11 cellular contexts compared by ENCODE assay signal in the genomic region with DNA sequence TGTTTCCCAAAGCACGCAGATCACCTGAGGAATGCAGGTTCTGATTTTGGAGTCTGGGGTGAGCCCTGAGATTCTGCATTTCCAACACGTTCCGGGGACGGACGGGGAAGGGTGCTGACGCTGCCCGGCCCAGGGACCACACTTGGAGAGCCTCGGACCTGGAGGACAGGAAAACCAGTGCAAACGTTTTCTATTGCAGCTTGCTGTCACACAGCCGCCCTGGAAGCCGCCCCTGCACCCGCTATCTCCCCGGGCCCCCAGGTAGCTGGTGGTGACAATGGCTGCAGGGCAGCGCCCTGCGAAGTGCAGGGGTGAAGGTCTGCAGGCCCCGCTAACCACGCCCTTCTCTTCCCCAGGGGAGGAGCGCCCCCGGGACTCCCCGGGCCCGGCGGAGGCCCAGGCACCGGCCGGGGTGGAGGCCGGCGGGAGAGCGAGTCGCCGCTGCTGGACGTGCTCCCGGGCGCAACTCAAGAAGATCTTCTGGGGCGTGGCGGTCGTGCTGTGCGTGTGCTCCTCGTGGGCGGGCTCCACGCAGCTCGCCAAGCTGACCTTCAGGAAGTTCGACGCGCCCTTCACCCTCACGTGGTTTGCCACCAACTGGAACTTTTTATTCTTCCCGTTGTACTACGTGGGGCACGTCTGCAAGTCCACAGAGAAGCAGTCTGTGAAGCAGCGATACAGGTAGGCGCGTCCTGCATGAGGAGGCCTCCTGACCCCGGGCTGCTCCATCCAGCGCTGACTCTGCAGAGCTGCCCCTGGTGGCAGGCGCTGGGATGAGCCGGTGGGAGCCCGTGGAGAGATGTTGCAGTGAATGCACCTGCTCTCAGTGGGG.
DNase-seq lines count a peak whose midpoint lies in the region; FAIRE-seq and TF ChIP-seq lines count a peak whose summit lies in the region.
"Had no signal": no experiment of that assay in that cellular context is flagged by ENCODE, and none has a peak within 500 bp of the region (broad histone marks: within the 10 kb centered on the region; RNA-seq: fewer than 3 reads in every experiment).

No MANE protein-coding gene starts in this region.

- H3K27me3 ChIP-seq in H1 (replicated peaks in 1 of 4; ENCODE audit: control insufficient read depth in 3 of 4, extremely low read depth in 1 of 4, insufficient read depth in 3 of 4, low read length in 3 of 4) = no peaks in the 10 kb centered on the region; a peak in 1 of 7 replicates
- H3K27me3 ChIP-seq: ascending aorta had no signal

- no peak overlapping the region for H2BK5ac ChIP-seq in H1 (ENCODE audit: low read depth, low read length)

- peak; percentile 31; the same call in 1 of the 2 replicates for TF ChIP-seq CTCF in LNCAP (IDR thresholded peaks at IDR 0.05)
- TF ChIP-seq CTCF in H1 (IDR thresholded peaks at IDR 0.05; ENCODE audit: control extremely low read depth in 1 of 3, insufficient read depth in 1 of 3, low read depth in 1 of 3, low read length in 3 of 3) = peak; percentile 68 to 83 (median 80)

- no peak overlapping the region for H3K9ac ChIP-seq in H1 (replicated peaks in 1 of 4; ENCODE audit: extremely low read depth in 1 of 4, low read depth in 3 of 4, low read length in 3 of 4)

- H3K14ac ChIP-seq in H1 (ENCODE audit: insufficient read length) = no peak overlapping the region

- WGBS in H1 (ENCODE audit: extremely low coverage in 1 of 2, insufficient coverage in 1 of 2, insufficient read length in 1 of 2, insufficient replicate concordance in 2 of 2, low coverage in 1 of 2, low lambda C conversion rate in 2 of 2, missing lambda C conversion rate in 1 of 2), 2 experiments = 87% methylated on average over 43 of the region's 55 CpGs; no CpG with 5 or more reads in 1 of the 2 experiments

- no peak for TF ChIP-seq EP300 in H1 (IDR thresholded peaks at IDR 0.05; ENCODE audit: borderline replicate concordance in 1 of 2, low read depth in 2 of 2, low read length in 2 of 2)

- H3K4me1 ChIP-seq in H1 (replicated peaks in 1 of 4; ENCODE audit: control insufficient read depth in 3 of 4, insufficient read depth in 4 of 4, low read length in 3 of 4) = peaks cover 2 to 9% (median 7%) of the 10 kb centered on the region in 4 experiments
- H3K4me1 ChIP-seq: ascending aorta had no signal

- CTCF ChIA-PET in H1 (lab: Charles Lee; ENCODE audit: partially characterized antibody) = interaction anchor here (0.8 to 8.0 kb wide), 23 partner anchors 10 to 278 kb away, joined by 3 to 62 read pairs (median 4); no protein-coding TSS in a partner anchor

- POLR2A ChIA-PET in H1 (lab: Charles Lee; ENCODE audit: partially characterized antibody) = interaction anchor here (1.0 to 1.1 kb wide), 2 partner anchors 13 to 17 kb away, joined by 3 read pairs; no protein-coding TSS in a partner anchor

- no peaks in the 10 kb centered on the region for H4K20me1 ChIP-seq in H1 (replicated peaks in 1 of 2; ENCODE audit: control insufficient read depth in 1 of 2, insufficient read depth in 2 of 2, low read length in 2 of 2)

- no peak overlapping the region for H3K4me2 ChIP-seq in H1 (ENCODE audit: insufficient read depth in 1 of 2, low read depth in 2 of 2, low read length in 2 of 2)

- H3K4ac ChIP-seq in H1 (replicated peaks; ENCODE audit: insufficient read length, low read depth, low read length) = no peak overlapping the region

- no peak overlapping the region for H2AK5ac ChIP-seq in H1 (ENCODE audit: low read depth, low read length)

- H3K79me1 ChIP-seq in H1 (ENCODE audit: low read depth, low read length) = no peaks in the 10 kb centered on the region

- no peak overlapping the region for H3K27ac ChIP-seq in H1 (ENCODE audit: low read depth, low read length)
- H3K27ac ChIP-seq: ascending aorta had no signal

- no peak for FAIRE-seq in H1 (lab: Jason Lieb, UNC)

- no peaks in the 10 kb centered on the region for H3K79me2 ChIP-seq in H1 (ENCODE audit: control insufficient read depth in 1 of 2, insufficient read depth in 2 of 2, low read length in 2 of 2)

- H3K9me3 ChIP-seq in H1 (ENCODE audit: insufficient read depth in 2 of 2, low read depth in 1 of 2, low read length in 1 of 2) = no peaks in the 10 kb centered on the region
- H3K9me3 ChIP-seq: ascending aorta had no signal

- H4K91ac ChIP-seq in H1 (replicated peaks; ENCODE audit: insufficient read length, low read length) = no peak overlapping the region

- no peaks in the 10 kb centered on the region for H3K23me2 ChIP-seq in H1 (ENCODE audit: low read depth, low read length)

- H3K23ac ChIP-seq in H1 (ENCODE audit: insufficient read length) = no peak overlapping the region

- no peaks in the 10 kb centered on the region for H3K36me3 ChIP-seq in H1 (ENCODE audit: control insufficient read depth in 2 of 4, insufficient read depth in 4 of 4, low read length in 3 of 4)
- H3K36me3 ChIP-seq: ascending aorta had no signal

- H2BK12ac ChIP-seq in H1 (ENCODE audit: low read depth, low read length) = no peak overlapping the region

- no peak overlapping the region for H2BK15ac ChIP-seq in H1 (ENCODE audit: low read length)

- H2AFZ ChIP-seq in H1 (ENCODE audit: low read length) = peak overlapping the region; percentile 83; the same call in 1 of the 2 replicates

- no peak overlapping the region for H3K56ac ChIP-seq in H1 (replicated peaks; ENCODE audit: insufficient read length, low read depth, low read length)

- H3K4me3 ChIP-seq in H1 (ENCODE audit: extremely low read depth in 1 of 4, insufficient read depth in 2 of 4, low read depth in 3 of 4, low read length in 4 of 4) = no peak overlapping the region
- H3K4me3 ChIP-seq: ascending aorta had no signal

- no peak overlapping the region for H4K8ac ChIP-seq in H1 (ENCODE audit: extremely low read depth, insufficient read depth, low read length)

- no peak overlapping the region for H3K18ac ChIP-seq in H1 (ENCODE audit: extremely low read depth, low read length)

- peak; percentile 31 for DNase-seq in stimulated activated CD4-positive, alpha-beta T cell treated with anti-CD3 and anti-CD28 coated beads, Interleukin-15, amount 100 ng/mL, for 24 hours
- no peak for DNase-seq in stimulated activated CD4-positive, alpha-beta T cell treated with anti-CD3 and anti-CD28 coated beads, Interleukin-1b, Interleukin-23, amount 100 ng/mL, for 48 hours
- peak in 1 of 2 experiments; percentile 82 for DNase-seq in H1 (ENCODE audit: low read depth in 1 of 2, low spot score in 2 of 2)
- no peak for DNase-seq in NCI-H187 (lab: John Stamatoyannopoulos, UW)
- no peak for DNase-seq in AML-193 (lab: John Stamatoyannopoulos, UW)
- no peak for DNase-seq in activated gamma-delta T cell treated with Interleukin-2 at 50 U/mL for 16 hours
- no peak for DNase-seq in germinal center (ENCODE audit: low spot score)
- DNase-seq: CD8-positive, alpha-beta T cell; Karpas-422 had no signal

- no peak for TF ChIP-seq POLR2A in H1 (IDR thresholded peaks at IDR 0.05; ENCODE audit: control extremely low read depth in 1 of 2, low read depth in 2 of 2, low read length in 2 of 2)

- no peak overlapping the region for H4K5ac ChIP-seq in H1 (ENCODE audit: insufficient read length, low read depth, low read length)

- peak overlapping the region; percentile 23; the same call in 1 of the 2 replicates for H2BK20ac ChIP-seq in H1 (ENCODE audit: low read length)

- peak; percentile 35 to 56; a peak in 3 of 4 replicates for TF ChIP-seq RAD21 in H1 (IDR thresholded peaks at IDR 0.05 in 1 of 2, conservative IDR thresholded peaks at IDR 0.05 in 1 of 2; ENCODE audit: low read depth in 2 of 2, low read length in 2 of 2)

- H2BK120ac ChIP-seq in H1 (replicated peaks; ENCODE audit: low read depth, low read length) = no peak overlapping the region

TF ChIP-seq in H1, 55 proteins besides CTCF, POLR2A, EP300 and RAD21:
- TF ChIP-seq RNF2 (IDR thresholded peaks at IDR 0.05; ENCODE audit: borderline replicate concordance, low read depth, low read length, missing control alignments, poor library complexity, severe bottlenecking) = no peak
- 0 out of 2 replicates have a peak, but pooled peaks have one; percentile 23 for TF ChIP-seq BACH1 (IDR thresholded peaks at IDR 0.05; ENCODE audit: low read length)
- no peak for TF ChIP-seq EZH2 (IDR thresholded peaks at IDR 0.05; ENCODE audit: low read depth, low read length, severe bottlenecking)
